ENCODE assay signal across 16 cellular contexts in genomic region chr2:95310211-95310610, GRCh38.
"Had no signal": no experiment of that assay in that cellular context is flagged by ENCODE, and none has a peak within 500 bp of the region (broad histone marks: within the 10 kb centered on the region; RNA-seq: fewer than 3 reads in every experiment).

No MANE protein-coding gene starts in this region.

- ATAC-seq: gastrocnemius medialis, lower lobe of right lung, upper lobe of right lung had no signal

- H3K27ac ChIP-seq: coronary artery, gastrocnemius medialis, left ventricle myocardium inferior, lower lobe of right lung, neutrophil, sigmoid colon, skin epidermis, suprapubic skin, tibial nerve, upper lobe of right lung had no signal

- H3K36me3 ChIP-seq: gastrocnemius medialis, left ventricle myocardium inferior, lower lobe of right lung, neutrophil, sigmoid colon, suprapubic skin, tibial nerve, upper lobe of right lung had no signal

- H3K9me3 ChIP-seq: gastrocnemius medialis, left ventricle myocardium inferior, lower lobe of right lung, neutrophil, sigmoid colon, suprapubic skin, tibial nerve, upper lobe of right lung had no signal

- H3K27me3 ChIP-seq: neutrophil, sigmoid colon, upper lobe of right lung had no signal

- H3K4me1 ChIP-seq: gastrocnemius medialis, left ventricle myocardium inferior, sigmoid colon, tibial nerve, upper lobe of right lung had no signal

- DNase-seq: caudate nucleus; effector CD8-positive, alpha-beta T cell; gastrocnemius medialis; islet precursor cell; left ventricle myocardium inferior; lower lobe of right lung; midbrain; posterior cingulate gyrus; sigmoid colon; stimulated activated naive CD4-positive, alpha-beta T cell treated with Interleukin-2 at 50 U/mL for 16 hours; upper lobe of right lung had no signal

- H3K4me3 ChIP-seq: coronary artery, gastrocnemius medialis, left ventricle myocardium inferior, lower lobe of right lung, sigmoid colon, skin epidermis, suprapubic skin, tibial nerve, upper lobe of right lung had no signal
